ENCODE assay signal across 13 cellular contexts in the genomic region with DNA sequence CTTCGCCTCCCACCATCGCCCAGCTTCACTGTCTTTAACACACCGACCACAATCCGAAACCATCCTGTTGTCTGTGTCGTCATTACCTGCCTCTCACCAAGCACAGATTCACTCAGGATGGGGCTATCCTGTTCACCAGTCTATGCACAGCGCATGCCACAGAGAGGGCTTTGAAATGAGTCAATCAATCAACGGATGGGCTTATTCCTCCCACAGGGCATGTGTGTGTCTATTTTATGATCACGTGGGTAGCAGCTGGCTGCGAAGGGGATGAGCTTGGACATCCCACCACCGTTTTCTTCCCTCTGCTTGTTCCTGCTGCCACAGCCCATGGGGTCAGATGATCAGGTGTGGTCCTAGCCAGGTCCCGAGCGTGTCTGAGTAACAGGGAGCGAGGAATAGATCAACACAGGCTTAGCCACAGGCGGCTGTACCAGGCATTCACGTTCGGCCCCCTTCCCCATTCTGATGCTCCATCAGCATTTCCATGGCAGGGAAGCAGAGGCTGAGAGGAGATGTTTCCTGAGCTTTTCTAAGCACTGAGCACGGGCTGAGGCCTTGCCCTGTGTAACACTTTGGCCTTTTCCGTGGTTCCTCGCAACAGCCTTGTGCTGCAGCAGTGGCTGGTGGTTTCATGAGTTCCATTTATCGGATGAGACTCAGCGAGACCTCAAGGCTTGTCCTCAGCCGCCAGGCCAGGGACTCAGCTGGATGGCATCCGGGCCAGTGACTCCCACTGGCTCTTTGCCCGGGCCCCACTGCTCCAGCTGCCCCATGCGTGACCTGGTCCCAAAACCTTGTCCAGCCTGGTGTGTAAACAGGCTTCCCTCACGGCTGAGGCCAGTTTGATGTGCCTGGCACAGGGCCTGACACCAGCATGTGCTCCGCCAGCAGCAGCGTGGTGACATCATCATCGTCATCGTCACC. TPM values are rescaled to one million over a fixed set of nuclear protein-coding genes. Genes with fewer than 3 reads are reported as not detected.
DNase-seq lines count a peak whose midpoint lies in the region; ATAC-seq and TF ChIP-seq lines count a peak whose summit lies in the region.
"Had no signal": no experiment of that assay in that cellular context is flagged by ENCODE, and none has a peak within 500 bp of the region (broad histone marks: within the 10 kb centered on the region; RNA-seq: fewer than 3 reads in every experiment).

No MANE protein-coding gene starts in this region.

- H3K27ac ChIP-seq in PC-9 (0 out of 2 replicates have a peak overlapping the region, but pooled peaks have one; percentile 22), psoas muscle (no peak overlapping the region)
- H3K27ac ChIP-seq: parathyroid adenoma had no signal

- peaks cover 37% of the 10 kb centered on the region; the same call in 1 of the 2 replicates for H3F3A ChIP-seq in PC-9 (ENCODE audit: insufficient read depth, low read depth)

- no TSS peak for BruUV-seq in PC-9 (replicated peaks; lab: Mats Ljungman, UMichigan)

- peak in 3 of 4 donors; percentile 62 to 66 (median 63) for ATAC-seq in psoas muscle
- ATAC-seq: GM12878 had no signal

- H3K36me3 ChIP-seq in PC-9 (ENCODE audit: low read depth) (no peaks in the 10 kb centered on the region), psoas muscle (ENCODE audit: insufficient read depth in 1 of 2, low read depth in 1 of 2) (no peaks in the 10 kb centered on the region)

- no peaks in the 10 kb centered on the region for H3K9me3 ChIP-seq in PC-9 (ENCODE audit: insufficient read depth, low read depth)
- H3K9me3 ChIP-seq in psoas muscle: no peaks in the 10 kb centered on the region
- H3K9me3 ChIP-seq: Caco-2 had no signal

- H3K4me1 ChIP-seq in PC-9 (replicated peaks; ENCODE audit: insufficient read depth): peaks cover 34% of the 10 kb centered on the region
- H3K4me1 ChIP-seq in psoas muscle: no peaks in the 10 kb centered on the region
- H3K4me1 ChIP-seq: Caco-2, parathyroid adenoma had no signal

- intact Hi-C loops in PC-9 (cut with micrococcal nuclease; ENCODE audit: unreplicated experiment): no loop called here
- intact Hi-C loops in psoas muscle (cut with DNase I): no loop called here

- H2AFZ ChIP-seq in PC-9: no peak overlapping the region
- H2AFZ ChIP-seq: parathyroid adenoma had no signal

- CTCF ChIA-PET in PC-9 (lab: Charles Lee): no interaction called here

- TF ChIP-seq CTCF in PC-9 (conservative IDR thresholded peaks at IDR 0.05) (no peak), fibroblast of pulmonary artery (IDR thresholded peaks at IDR 0.05; ENCODE audit: low read length, missing control alignments) (no peak), psoas muscle (IDR thresholded peaks at IDR 0.05) (no peak)

- H3K79me2 ChIP-seq in PC-9 (ENCODE audit: low read depth): no peaks in the 10 kb centered on the region
- H3K79me2 ChIP-seq: parathyroid adenoma had no signal

- POLR2A ChIA-PET in PC-9 (lab: Charles Lee; ENCODE audit: unreplicated experiment): no interaction called here

- H3K4me2 ChIP-seq in PC-9: peak overlapping the region; percentile 45

- no peaks in the 10 kb centered on the region for H3K27me3 ChIP-seq in PC-9 (ENCODE audit: insufficient read depth, low read depth)
- peaks cover 0 to 42% (median 9%) of the 10 kb centered on the region in 3 donors for H3K27me3 ChIP-seq in psoas muscle (ENCODE audit: insufficient read depth in 3 of 3, low read length in 2 of 3)

- no peaks in the 10 kb centered on the region for H3K9me2 ChIP-seq in PC-9 (ENCODE audit: insufficient read depth)

- H4K20me1 ChIP-seq in PC-9 (ENCODE audit: insufficient read depth): no peaks in the 10 kb centered on the region

- 53 to 65% (median 57%) methylated on average over 30 of the region's 30 CpGs for WGBS in psoas muscle, 3 donors

- H3K4me3 ChIP-seq in PC-9 (no peak overlapping the region), fibroblast of pulmonary artery (replicated peaks; ENCODE audit: low read depth, low read length) (no peak overlapping the region), psoas muscle (no peak overlapping the region)
- H3K4me3 ChIP-seq: GM12878 had no signal

- DNase-seq in H4 (ENCODE audit: low spot score) (peak; percentile 85), PC-9 (peak; percentile 95 to 98), fibroblast of pulmonary artery (ENCODE audit: low read depth) (peak; percentile 12), psoas muscle (peak; percentile 40 to 66), NCI-H128 (lab: John Stamatoyannopoulos, UW; ENCODE audit: unreplicated experiment) (no peak), NCI-H2227 treated with DMSO at 0.1 percent for 48 hours (lab: John Stamatoyannopoulos, UW) (no peak), NCI-H446 (lab: John Stamatoyannopoulos, UW) (no peak)
- DNase-seq: activated CD4-positive, alpha-beta T cell treated with anti-CD3 and anti-CD28 coated beads for 1 hour; NCI-H1105 had no signal

RNA-seq across cellular contexts. Expression of a gene that starts 48.1 kb away (rescaled TPM):
- total RNA-seq in H4 (2014; rRNA removed; shearing (Covaris generic)): not detected in 2 replicates
- not detected in 2 replicates for total RNA-seq in PC-9 (2021)
- not detected for total RNA-seq in psoas muscle
- not detected for polyA plus RNA-seq in psoas muscle
- total RNA-seq: Caco-2, GM12878 had no signal
- polyA plus RNA-seq: GM12878, keratinocyte had no signal

Comparison
In these comparisons a context has a peak if more than half of its experiments do, and no peak if none do; other contexts are left out.
1. DNase-seq: peak in H4 (single experiment), PC-9 (2 of 2), fibroblast of pulmonary artery (single experiment) and psoas muscle (2 of 2); none in NCI-H128 (single experiment), NCI-H2227 treated with DMSO at 0.1 percent for 48 hours (single experiment) and NCI-H446 (0 of 2).